26 cellular contexts compared by ENCODE assay signal in genomic region chr20:46865824-46866223, GRCh38. TPM values are rescaled to one million over a fixed set of nuclear protein-coding genes. Genes with fewer than 3 reads are reported as not detected.
DNase-seq lines count a peak whose midpoint lies in the region; ATAC-seq, FAIRE-seq and TF ChIP-seq lines count a peak whose summit lies in the region.
"Had no signal": no experiment of that assay in that cellular context is flagged by ENCODE, and none has a peak within 500 bp of the region (broad histone marks: within the 10 kb centered on the region; RNA-seq: fewer than 3 reads in every experiment).

No MANE protein-coding gene starts in this region.

- DNase-seq in A549 (ENCODE audit: low read depth in 1 of 2, low spot score in 1 of 2) (no peak), left colon (no peak), small intestine (peak; percentile 59), caudate nucleus (lab: John Stamatoyannopoulos, UW) (no peak)
- no peak for DNase-seq in activated CD8-positive, alpha-beta memory T cell treated with anti-CD3 and anti-CD28 coated beads, Interleukin-2, amount 50 U/mL, for 48 hours
- DNase-seq: ACHN; BE2C; C1 segment of cervical spinal cord; CD4-positive, alpha-beta memory T cell; CD4-positive, CD25-positive, alpha-beta regulatory T cell; CD8-positive, alpha-beta memory T cell; COR-L47; DMS 273 treated with DMSO at 0.1 percent for 48 hours; DMS153; DMS53; DMS79; DND-41; EL; GDM1 had no signal

- no peak for TF ChIP-seq EP300 in A549 (IDR thresholded peaks at IDR 0.05)

- no peak for TF ChIP-seq POLR2A in A549 (IDR thresholded peaks at IDR 0.05; ENCODE audit: low read length)

- CTCF ChIA-PET in A549 (lab: Yijun Ruan, JAX), result interaction anchor here (0.8 kb wide), 1 partner anchor 112 kb away, joined by 3 read pairs; no protein-coding TSS in a partner anchor

- H3K27ac ChIP-seq in A549 (no peak overlapping the region), small intestine (ENCODE audit: low read depth in 1 of 2, low read length in 1 of 2) (no peak overlapping the region), caudate nucleus (ENCODE audit: low read depth, low read length) (no peak overlapping the region)
- H3K27ac ChIP-seq: 22Rv1, BLaER1 had no signal

- TF ChIP-seq RAD21 in A549 (conservative IDR thresholded peaks at IDR 0.05 in 1 of 2, IDR thresholded peaks at IDR 0.05 in 1 of 2), result no peak

- H3K4me3 ChIP-seq in A549 (no peak overlapping the region), small intestine (ENCODE audit: low read depth in 1 of 2, low read length in 2 of 2) (no peak overlapping the region)
- H3K4me3 ChIP-seq: BLaER1, GM12878 had no signal

- ATAC-seq in A549 (no peak), left colon (peak; percentile 91)
- ATAC-seq: GM12878 had no signal

- POLR2A ChIA-PET in A549 (lab: Yijun Ruan, JAX), result no interaction called here

- TF ChIP-seq CTCF in A549 (IDR thresholded peaks at IDR 0.05), result no peak

- peaks cover 0 to 3% of the 10 kb centered on the region in 2 donors for H3K27me3 ChIP-seq in small intestine (ENCODE audit: control insufficient read depth in 2 of 2, insufficient read depth in 2 of 2, low read length in 2 of 2)
- H3K27me3 ChIP-seq: BLaER1 had no signal

- H3K9me3 ChIP-seq in A549, result peaks cover 10% of the 10 kb centered on the region; the same call in 2 of the 3 replicates
- H3K9me3 ChIP-seq in small intestine (ENCODE audit: control insufficient read depth, low read depth), result no peaks in the 10 kb centered on the region
- H3K9me3 ChIP-seq: BE2C had no signal

- WGBS in A549 (ENCODE audit: missing lambda C conversion rate), result 83% methylated on average over 4 of the region's 4 CpGs
- 43 to 78% (median 72%) methylated on average over 4 of the region's 4 CpGs for WGBS in small intestine, 3 donors

- FAIRE-seq in A549 (lab: Jason Lieb, UNC) (no peak), small intestine (lab: Jason Lieb, UNC) (no peak)
- FAIRE-seq: GM12878, GM12892, GM18507 had no signal

- H3K4me1 ChIP-seq in A549 (no peaks in the 10 kb centered on the region), small intestine (ENCODE audit: control insufficient read depth in 2 of 2, insufficient read depth in 1 of 2, low read depth in 1 of 2, low read length in 1 of 2) (no peaks in the 10 kb centered on the region)
- H3K4me1 ChIP-seq: BE2C, BLaER1 had no signal

- no peaks in the 10 kb centered on the region for H3K36me3 ChIP-seq in small intestine (ENCODE audit: control insufficient read depth in 2 of 2, insufficient read depth in 2 of 2, low read length in 2 of 2)
- H3K36me3 ChIP-seq: BE2C, BLaER1 had no signal

- intact Hi-C loops in left colon (cut with DNase I, micrococcal nuclease), result no loop called here

- no peak overlapping the region for H3K4me2 ChIP-seq in A549
- H3K4me2 ChIP-seq: BLaER1 had no signal

TF ChIP-seq in A549, 52 proteins besides CTCF, POLR2A, EP300 and RAD21:
- TF ChIP-seq HES2 (IDR thresholded peaks at IDR 0.05), result no peak
- no peak for TF ChIP-seq CHD2 (IDR thresholded peaks at IDR 0.05; ENCODE audit: low read length, partially characterized antibody)
- TF ChIP-seq MAFK (IDR thresholded peaks at IDR 0.05; ENCODE audit: partially characterized antibody), result peak; percentile 17

RNA-seq across cellular contexts. Expression of gene EYA2, which starts 28.8 kb away (rescaled TPM):
- polyA plus RNA-seq in A549 (2011; rRNA removed) (4.6 and 5.0 TPM in 2 replicates), A549 (2017; fragmentation: RNase III; extraction: RNeasy Plus Mini Kit Qiagen cat#74134 plus additional on column Dnase treatment) (4.2 to 5.3 TPM (median 4.5 TPM) in 3 replicates), small intestine (under 1 TPM in 1 of 3 donors, not detected in 2; 0.70 TPM)
- 3.4 and 3.7 TPM in 2 replicates for polyA plus RNA-seq in A549 (2012; cell fraction: cytosol; rRNA removed)
- 3.6 and 3.9 TPM in 2 replicates for polyA plus RNA-seq in A549 (2012; cell fraction: nucleus; rRNA removed)
- 8.7 and 11.8 TPM in 2 replicates for polyA minus RNA-seq in A549 (2011; rRNA and poly(A)+ RNA removed)
- total RNA-seq in left colon, result 10 to 100 TPM; 12.2 to 21.0 TPM
- total RNA-seq: A673; CD4-positive, alpha-beta memory T cell; CD4-positive, CD25-positive, alpha-beta regulatory T cell; CD8-positive, alpha-beta memory T cell; G401; GM12878 had no signal
- polyA plus RNA-seq: CD4-positive, alpha-beta memory T cell; CD4-positive, CD25-positive, alpha-beta regulatory T cell; CD8-positive, alpha-beta memory T cell had no signal
